ENCODE assay signal across 1 cellular context in genomic region chr20:47392015-47392720, GRCh38.
TF ChIP-seq lines count a peak whose summit lies in the region.

No MANE protein-coding gene starts in this region.

TF ChIP-seq in K562, 482 proteins besides CTCF, POLR2A, EP300 and RAD21 (continued from another document and continues in another):
- TF ChIP-seq, protein P1, sequence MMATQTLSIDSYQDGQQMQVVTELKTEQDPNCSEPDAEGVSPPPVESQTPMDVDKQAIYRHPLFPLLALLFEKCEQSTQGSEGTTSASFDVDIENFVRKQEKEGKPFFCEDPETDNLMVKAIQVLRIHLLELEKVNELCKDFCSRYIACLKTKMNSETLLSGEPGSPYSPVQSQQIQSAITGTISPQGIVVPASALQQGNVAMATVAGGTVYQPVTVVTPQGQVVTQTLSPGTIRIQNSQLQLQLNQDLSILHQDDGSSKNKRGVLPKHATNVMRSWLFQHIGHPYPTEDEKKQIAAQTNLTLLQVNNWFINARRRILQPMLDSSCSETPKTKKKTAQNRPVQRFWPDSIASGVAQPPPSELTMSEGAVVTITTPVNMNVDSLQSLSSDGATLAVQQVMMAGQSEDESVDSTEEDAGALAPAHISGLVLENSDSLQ (IDR thresholded peaks at IDR 0.05): peak; percentile 72
- 0 out of 4 replicates have a peak, but pooled peaks of 1 of the 2 experiments have one; percentile 23 for TF ChIP-seq TEAD1 (CRISPR knock-in tag; IDR thresholded peaks at IDR 0.05)
- TF ChIP-seq, protein P2, sequence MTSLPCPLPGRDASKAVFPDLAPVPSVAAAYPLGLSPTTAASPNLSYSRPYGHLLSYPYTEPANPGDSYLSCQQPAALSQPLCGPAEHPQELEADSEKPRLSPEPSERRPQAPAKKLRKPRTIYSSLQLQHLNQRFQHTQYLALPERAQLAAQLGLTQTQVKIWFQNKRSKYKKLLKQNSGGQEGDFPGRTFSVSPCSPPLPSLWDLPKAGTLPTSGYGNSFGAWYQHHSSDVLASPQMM (CRISPR knock-in tag; IDR thresholded peaks at IDR 0.05): no peak
- TF ChIP-seq BRD4 (IDR thresholded peaks at IDR 0.05): peak; percentile 41; the same call in 1 of the 2 replicates
- peak; percentile 51 for TF ChIP-seq L3MBTL2 (IDR thresholded peaks at IDR 0.05)
- TF ChIP-seq NFE2 (IDR thresholded peaks at IDR 0.05; ENCODE audit: low read depth): peak; percentile 95
- TF ChIP-seq PTRF (tag; IDR thresholded peaks at IDR 0.05): peak; percentile 66
- TF ChIP-seq ETV1 (tag; conservative IDR thresholded peaks at IDR 0.05; ENCODE audit: low read depth): 0 out of 2 replicates have a peak, but pooled peaks have one; percentile 10
- TF ChIP-seq HNRNPH1 (optimal IDR thresholded peaks at IDR 0.05; ENCODE audit: low read depth, low read length): no peak
- TF ChIP-seq FOXJ3 (CRISPR knock-in tag; IDR thresholded peaks at IDR 0.05): no peak
- TF ChIP-seq, protein P3, sequence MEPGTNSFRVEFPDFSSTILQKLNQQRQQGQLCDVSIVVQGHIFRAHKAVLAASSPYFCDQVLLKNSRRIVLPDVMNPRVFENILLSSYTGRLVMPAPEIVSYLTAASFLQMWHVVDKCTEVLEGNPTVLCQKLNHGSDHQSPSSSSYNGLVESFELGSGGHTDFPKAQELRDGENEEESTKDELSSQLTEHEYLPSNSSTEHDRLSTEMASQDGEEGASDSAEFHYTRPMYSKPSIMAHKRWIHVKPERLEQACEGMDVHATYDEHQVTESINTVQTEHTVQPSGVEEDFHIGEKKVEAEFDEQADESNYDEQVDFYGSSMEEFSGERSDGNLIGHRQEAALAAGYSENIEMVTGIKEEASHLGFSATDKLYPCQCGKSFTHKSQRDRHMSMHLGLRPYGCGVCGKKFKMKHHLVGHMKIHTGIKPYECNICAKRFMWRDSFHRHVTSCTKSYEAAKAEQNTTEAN (CRISPR knock-in tag; IDR thresholded peaks at IDR 0.05): no peak
- TF ChIP-seq NFIX (CRISPR knock-in tag; IDR thresholded peaks at IDR 0.05; ENCODE audit: low read depth): no peak
- no peak for TF ChIP-seq CLOCK (CRISPR knock-in tag; IDR thresholded peaks at IDR 0.05; ENCODE audit: borderline replicate concordance)
- no peak for TF ChIP-seq XRCC5 (IDR thresholded peaks at IDR 0.05; ENCODE audit: low read depth, low read length)
- TF ChIP-seq, protein P4, sequence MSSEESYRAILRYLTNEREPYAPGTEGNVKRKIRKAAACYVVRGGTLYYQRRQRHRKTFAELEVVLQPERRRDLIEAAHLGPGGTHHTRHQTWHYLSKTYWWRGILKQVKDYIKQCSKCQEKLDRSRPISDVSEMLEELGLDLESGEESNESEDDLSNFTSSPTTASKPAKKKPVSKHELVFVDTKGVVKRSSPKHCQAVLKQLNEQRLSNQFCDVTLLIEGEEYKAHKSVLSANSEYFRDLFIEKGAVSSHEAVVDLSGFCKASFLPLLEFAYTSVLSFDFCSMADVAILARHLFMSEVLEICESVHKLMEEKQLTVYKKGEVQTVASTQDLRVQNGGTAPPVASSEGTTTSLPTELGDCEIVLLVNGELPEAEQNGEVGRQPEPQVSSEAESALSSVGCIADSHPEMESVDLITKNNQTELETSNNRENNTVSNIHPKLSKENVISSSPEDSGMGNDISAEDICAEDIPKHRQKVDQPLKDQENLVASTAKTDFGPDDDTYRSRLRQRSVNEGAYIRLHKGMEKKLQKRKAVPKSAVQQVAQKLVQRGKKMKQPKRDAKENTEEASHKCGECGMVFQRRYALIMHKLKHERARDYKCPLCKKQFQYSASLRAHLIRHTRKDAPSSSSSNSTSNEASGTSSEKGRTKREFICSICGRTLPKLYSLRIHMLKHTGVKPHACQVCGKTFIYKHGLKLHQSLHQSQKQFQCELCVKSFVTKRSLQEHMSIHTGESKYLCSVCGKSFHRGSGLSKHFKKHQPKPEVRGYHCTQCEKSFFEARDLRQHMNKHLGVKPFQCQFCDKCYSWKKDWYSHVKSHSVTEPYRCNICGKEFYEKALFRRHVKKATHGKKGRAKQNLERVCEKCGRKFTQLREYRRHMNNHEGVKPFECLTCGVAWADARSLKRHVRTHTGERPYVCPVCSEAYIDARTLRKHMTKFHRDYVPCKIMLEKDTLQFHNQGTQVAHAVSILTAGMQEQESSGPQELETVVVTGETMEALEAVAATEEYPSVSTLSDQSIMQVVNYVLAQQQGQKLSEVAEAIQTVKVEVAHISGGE (CRISPR knock-in tag; IDR thresholded peaks at IDR 0.05): peak in 1 of 3 experiments; percentile 74; a peak in 2 of 6 replicates
- no peak for TF ChIP-seq SIRT6 (IDR thresholded peaks at IDR 0.05; ENCODE audit: low read depth, low read length)
- peak; percentile 33; the same call in 1 of the 2 replicates for TF ChIP-seq RBFOX2 (IDR thresholded peaks at IDR 0.05; ENCODE audit: low read depth, low read length)
- peak; percentile 29; the same call in 1 of the 2 replicates for TF ChIP-seq FOXJ2 (tag; IDR thresholded peaks at IDR 0.05)
- TF ChIP-seq SMARCA4 (IDR thresholded peaks at IDR 0.05): peak; percentile 81
- peak; percentile 71 for TF ChIP-seq IRF9 (tag; IDR thresholded peaks at IDR 0.05)
- peak; percentile 92 for TF ChIP-seq USF1 (CRISPR knock-in tag; IDR thresholded peaks at IDR 0.05)
- TF ChIP-seq SNRNP70 (optimal IDR thresholded peaks at IDR 0.05; ENCODE audit: low read depth, low read length): no peak
- peak; percentile 74; the same call in 1 of the 2 replicates for TF ChIP-seq DMBX1 (CRISPR knock-in tag; IDR thresholded peaks at IDR 0.05; ENCODE audit: borderline replicate concordance)
- TF ChIP-seq ZNF274 (IDR thresholded peaks at IDR 0.05; ENCODE audit: borderline replicate concordance, low read depth, low read length): no peak
- TF ChIP-seq GATA2 (CRISPR knock-in tag; IDR thresholded peaks at IDR 0.05): peak; percentile 52; the same call in 1 of the 2 replicates
- no peak for TF ChIP-seq ELK3 (CRISPR knock-in tag; IDR thresholded peaks at IDR 0.05)
- no peak for TF ChIP-seq ATF1 (CRISPR knock-in tag; IDR thresholded peaks at IDR 0.05)
- TF ChIP-seq ATF1 (tag; IDR thresholded peaks at IDR 0.05): peak; percentile 60
- TF ChIP-seq KDM5B (IDR thresholded peaks at IDR 0.05; ENCODE audit: insufficient replicate concordance, low read depth, low read length): peak; percentile 45
- TF ChIP-seq SPI1 (IDR thresholded peaks at IDR 0.05; ENCODE audit: borderline replicate concordance, low read depth, low read length): 0 out of 2 replicates have a peak, but pooled peaks have one; percentile 14
- no peak for TF ChIP-seq TAF1 (IDR thresholded peaks at IDR 0.05; ENCODE audit: control insufficient read depth, extremely low read depth, insufficient read depth, low read length, severe bottlenecking)
- TF ChIP-seq ETV5 (CRISPR knock-in tag; IDR thresholded peaks at IDR 0.05; ENCODE audit: low read depth): peak; percentile 64; the same call in 1 of the 2 replicates
- TF ChIP-seq ZNF740 (CRISPR knock-in tag; IDR thresholded peaks at IDR 0.05): no peak
- TF ChIP-seq ZNF740 (tag; IDR thresholded peaks at IDR 0.05): peak in 1 of 2 experiments; percentile 65; a peak in 3 of 4 replicates
- TF ChIP-seq NONO (IDR thresholded peaks at IDR 0.05; ENCODE audit: low read depth in 2 of 2, low read length in 1 of 2): no peak
- TF ChIP-seq FOXO4 (CRISPR knock-in tag; IDR thresholded peaks at IDR 0.05): no peak
- TF ChIP-seq NR1H2 (CRISPR knock-in tag; IDR thresholded peaks at IDR 0.05): no peak
- TF ChIP-seq ZNF282 (CRISPR knock-in tag; IDR thresholded peaks at IDR 0.05): no peak
- 0 out of 2 replicates have a peak, but pooled peaks have one; percentile 41 for TF ChIP-seq MECOM (CRISPR knock-in tag; IDR thresholded peaks at IDR 0.05)
- no peak for TF ChIP-seq UBTF (IDR thresholded peaks at IDR 0.05; ENCODE audit: borderline replicate concordance in 1 of 2, low read depth in 2 of 2, low read length in 2 of 2)
- TF ChIP-seq NFYB (IDR thresholded peaks at IDR 0.05; ENCODE audit: extremely low read depth, insufficient read length): peak; percentile 24
- TF ChIP-seq ERF (CRISPR knock-in tag; IDR thresholded peaks at IDR 0.05): no peak
- TF ChIP-seq, protein P5, sequence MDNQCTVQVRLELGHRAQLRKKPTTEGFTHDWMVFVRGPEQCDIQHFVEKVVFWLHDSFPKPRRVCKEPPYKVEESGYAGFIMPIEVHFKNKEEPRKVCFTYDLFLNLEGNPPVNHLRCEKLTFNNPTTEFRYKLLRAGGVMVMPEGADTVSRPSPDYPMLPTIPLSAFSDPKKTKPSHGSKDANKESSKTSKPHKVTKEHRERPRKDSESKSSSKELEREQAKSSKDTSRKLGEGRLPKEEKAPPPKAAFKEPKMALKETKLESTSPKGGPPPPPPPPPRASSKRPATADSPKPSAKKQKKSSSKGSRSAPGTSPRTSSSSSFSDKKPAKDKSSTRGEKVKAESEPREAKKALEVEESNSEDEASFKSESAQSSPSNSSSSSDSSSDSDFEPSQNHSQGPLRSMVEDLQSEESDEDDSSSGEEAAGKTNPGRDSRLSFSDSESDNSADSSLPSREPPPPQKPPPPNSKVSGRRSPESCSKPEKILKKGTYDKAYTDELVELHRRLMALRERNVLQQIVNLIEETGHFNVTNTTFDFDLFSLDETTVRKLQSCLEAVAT (IDR thresholded peaks at IDR 0.05): peak; percentile 27 to 33; a peak in 1 of 4 replicates
- 0 out of 2 replicates have a peak, but pooled peaks have one; percentile 39 for TF ChIP-seq DDX20 (tag; IDR thresholded peaks at IDR 0.05; ENCODE audit: low read depth)
- 0 out of 2 replicates have a peak, but pooled peaks have one; percentile 37 for TF ChIP-seq FOXM1 (IDR thresholded peaks at IDR 0.05; ENCODE audit: low read depth)
- no peak for TF ChIP-seq FOXM1 (CRISPR knock-in tag; IDR thresholded peaks at IDR 0.05; ENCODE audit: low read depth)
